ENCODE assay signal across 30 cellular contexts in the genomic region with DNA sequence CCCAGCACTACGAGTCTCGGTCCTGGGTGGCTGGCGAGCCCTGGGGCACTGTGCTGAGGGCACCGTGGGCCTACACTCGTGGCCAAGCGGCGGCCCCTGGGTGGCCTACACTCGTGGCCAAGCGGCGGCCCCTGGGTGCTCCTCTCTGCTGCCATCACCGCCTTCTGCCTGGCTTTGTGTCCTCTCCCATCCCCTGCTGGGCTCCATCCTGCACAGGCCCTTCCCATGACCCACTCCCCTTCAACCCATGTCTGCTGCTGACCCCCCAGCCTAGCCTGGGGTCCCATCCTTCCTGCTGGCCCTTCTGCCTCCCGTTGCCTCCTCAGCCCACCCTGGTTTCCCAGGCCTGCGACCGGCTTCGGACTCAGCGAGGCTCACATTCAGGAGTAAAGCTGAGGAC.
"Had no signal": no experiment of that assay in that cellular context is flagged by ENCODE, and none has a peak within 500 bp of the region (broad histone marks: within the 10 kb centered on the region; RNA-seq: fewer than 3 reads in every experiment).

No MANE protein-coding gene starts in this region.

- H3K4me3 ChIP-seq: ascending aorta, breast epithelium, cardiac muscle cell, coronary artery, dorsolateral prefrontal cortex, esophagus squamous epithelium, gastroesophageal sphincter had no signal

- H3K9me3 ChIP-seq: ascending aorta, breast epithelium, esophagus squamous epithelium, gastroesophageal sphincter had no signal

- H3K27ac Mint-ChIP-seq: dendritic cell treated with granulocyte-macrophage colony-stimulating factor and Interleukin-4, amounts not matched to agents 40 ng/mL and 50 ng/mL, for 4 days; effector memory CD8-positive, alpha-beta T cell had no signal

- H3K27me3 Mint-ChIP-seq: activated CD4-positive, alpha-beta T cell treated with anti-CD3 and anti-CD28 coated beads, Interleukin-2, amount 10 ng/mL, durations not matched to agents 7 days and 5 days; activated CD8-positive, alpha-beta T cell treated with anti-CD3 and anti-CD28 coated beads for 36 hours; activated naive CD8-positive, alpha-beta T cell; activated T-helper 17 cell treated with anti-CD3 and anti-CD28 coated beads, Interleukin-2, amount 50 U/mL, for 72 hours had no signal

- H3K4me3 Mint-ChIP-seq: activated CD4-positive, alpha-beta T cell treated with anti-CD3 and anti-CD28 coated beads, Interleukin-2, amount 10 ng/mL, durations not matched to agents 7 days and 5 days; activated CD8-positive, alpha-beta T cell treated with anti-CD3 and anti-CD28 coated beads for 36 hours; activated naive CD8-positive, alpha-beta T cell; activated T-cell treated with anti-CD3 and anti-CD28 coated beads, Interleukin-2, amount 50 U/mL, for 4 hours; brain; dendritic cell treated with granulocyte-macrophage colony-stimulating factor and Interleukin-4, amounts not matched to agents 40 ng/mL and 50 ng/mL, for 4 days; effector memory CD8-positive, alpha-beta T cell; WTC11 had no signal

- H3K36me3 Mint-ChIP-seq: activated naive CD8-positive, alpha-beta T cell; brain; WTC11 had no signal

- DNase-seq: activated CD4-positive, alpha-beta T cell treated with anti-CD3 and anti-CD28 coated beads for 1 hour; activated CD4-positive, alpha-beta T cell treated with anti-CD3 and anti-CD28 coated beads for 4 hours; activated CD4-positive, alpha-beta T cell treated with anti-CD3 and anti-CD28 coated beads, Interleukin-2, amount 10 ng/mL, durations not matched to agents 7 days and 5 days; activated effector memory CD4-positive, alpha-beta T cell treated with Interleukin-2 at 50 U/mL for 16 hours; activated gamma-delta T cell treated with Interleukin-2 at 50 U/mL for 16 hours; activated naive CD4-positive, alpha-beta T cell treated with anti-CD3 and anti-CD28 coated beads, Interleukin-2, amount 50 U/mL, for 16 hours; activated naive CD4-positive, alpha-beta T cell treated with Interleukin-2 at 50 U/mL for 16 hours; activated T-cell treated with anti-CD3 and anti-CD28 coated beads, Interleukin-2, amount 50 U/mL, for 4 hours; central memory CD4-positive, alpha-beta T cell; cerebellar nuclear complex; dorsolateral prefrontal cortex; effector CD4-positive, alpha-beta T cell; effector memory CD8-positive, alpha-beta T cell; erythroblast; esophagus squamous epithelium; foreskin melanocyte; hippocampal formation; T-helper 1 cell; T-helper 2 cell had no signal

- H3K9me3 Mint-ChIP-seq: activated CD4-positive, alpha-beta T cell treated with anti-CD3 and anti-CD28 coated beads, Interleukin-2, amount 10 ng/mL, durations not matched to agents 7 days and 5 days; activated CD8-positive, alpha-beta T cell treated with anti-CD3 and anti-CD28 coated beads for 36 hours; activated T-cell treated with anti-CD3 and anti-CD28 coated beads, Interleukin-2, amount 50 U/mL, for 4 hours; activated T-helper 17 cell treated with anti-CD3 and anti-CD28 coated beads, Interleukin-2, amount 50 U/mL, for 72 hours; dendritic cell treated with granulocyte-macrophage colony-stimulating factor and Interleukin-4, amounts not matched to agents 40 ng/mL and 50 ng/mL, for 4 days; effector memory CD8-positive, alpha-beta T cell; WTC11 had no signal

- H3K27ac ChIP-seq: ascending aorta, breast epithelium, cardiac muscle cell, coronary artery, dorsolateral prefrontal cortex, esophagus squamous epithelium, gastroesophageal sphincter had no signal

- H3K27me3 ChIP-seq: ascending aorta, cardiac muscle cell had no signal

- H3K36me3 ChIP-seq: ascending aorta, breast epithelium, cardiac muscle cell, esophagus squamous epithelium, gastroesophageal sphincter had no signal

- ATAC-seq: effector memory CD8-positive, alpha-beta T cell; gastroesophageal sphincter had no signal

- H3K4me1 ChIP-seq: ascending aorta, breast epithelium had no signal
